In the genomic region with DNA sequence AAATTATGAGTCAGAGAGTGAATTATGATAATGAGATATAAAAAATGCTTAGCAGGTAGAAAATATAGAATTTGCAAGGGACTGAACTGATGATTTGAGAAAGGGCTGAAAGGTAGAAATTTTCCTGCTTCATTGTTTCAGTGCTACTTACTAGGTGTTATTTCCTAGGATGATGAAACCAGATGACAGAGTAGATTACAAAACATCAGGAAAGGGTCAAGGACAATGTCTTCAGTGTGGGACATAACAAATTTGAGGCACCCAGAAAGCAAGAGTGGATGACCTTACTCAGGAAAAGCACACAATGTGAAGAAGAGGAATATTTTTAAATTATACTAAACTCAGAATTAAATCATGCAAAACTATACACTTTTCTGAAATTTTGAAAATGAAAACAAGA, we compare ENCODE assay signal across 2 cellular contexts.
A peak's percentile ranks its signal among the peaks of the same experiment; 100 is the strongest.
TF ChIP-seq lines count a peak whose summit lies in the region.

No MANE protein-coding gene starts in this region.

TF ChIP-seq in HepG2, 621 proteins besides CTCF, POLR2A, EP300 and RAD21 (continued from another document):
- TF ChIP-seq, protein P1, sequence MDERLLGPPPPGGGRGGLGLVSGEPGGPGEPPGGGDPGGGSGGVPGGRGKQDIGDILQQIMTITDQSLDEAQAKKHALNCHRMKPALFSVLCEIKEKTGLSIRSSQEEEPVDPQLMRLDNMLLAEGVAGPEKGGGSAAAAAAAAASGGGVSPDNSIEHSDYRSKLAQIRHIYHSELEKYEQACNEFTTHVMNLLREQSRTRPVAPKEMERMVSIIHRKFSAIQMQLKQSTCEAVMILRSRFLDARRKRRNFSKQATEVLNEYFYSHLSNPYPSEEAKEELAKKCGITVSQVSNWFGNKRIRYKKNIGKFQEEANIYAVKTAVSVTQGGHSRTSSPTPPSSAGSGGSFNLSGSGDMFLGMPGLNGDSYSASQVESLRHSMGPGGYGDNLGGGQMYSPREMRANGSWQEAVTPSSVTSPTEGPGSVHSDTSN (CRISPR knock-in tag; IDR thresholded peaks at IDR 0.05), result no peak
- peak; percentile 26; the same call in 1 of the 2 replicates for TF ChIP-seq HMG20A (CRISPR knock-in tag; IDR thresholded peaks at IDR 0.05; ENCODE audit: borderline replicate concordance)
- TF ChIP-seq NR2C2 (CRISPR knock-in tag; IDR thresholded peaks at IDR 0.05; ENCODE audit: borderline replicate concordance), result peak; percentile 72
- TF ChIP-seq, protein P2, sequence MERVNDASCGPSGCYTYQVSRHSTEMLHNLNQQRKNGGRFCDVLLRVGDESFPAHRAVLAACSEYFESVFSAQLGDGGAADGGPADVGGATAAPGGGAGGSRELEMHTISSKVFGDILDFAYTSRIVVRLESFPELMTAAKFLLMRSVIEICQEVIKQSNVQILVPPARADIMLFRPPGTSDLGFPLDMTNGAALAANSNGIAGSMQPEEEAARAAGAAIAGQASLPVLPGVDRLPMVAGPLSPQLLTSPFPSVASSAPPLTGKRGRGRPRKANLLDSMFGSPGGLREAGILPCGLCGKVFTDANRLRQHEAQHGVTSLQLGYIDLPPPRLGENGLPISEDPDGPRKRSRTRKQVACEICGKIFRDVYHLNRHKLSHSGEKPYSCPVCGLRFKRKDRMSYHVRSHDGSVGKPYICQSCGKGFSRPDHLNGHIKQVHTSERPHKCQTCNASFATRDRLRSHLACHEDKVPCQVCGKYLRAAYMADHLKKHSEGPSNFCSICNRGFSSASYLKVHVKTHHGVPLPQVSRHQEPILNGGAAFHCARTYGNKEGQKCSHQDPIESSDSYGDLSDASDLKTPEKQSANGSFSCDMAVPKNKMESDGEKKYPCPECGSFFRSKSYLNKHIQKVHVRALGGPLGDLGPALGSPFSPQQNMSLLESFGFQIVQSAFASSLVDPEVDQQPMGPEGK (CRISPR knock-in tag; IDR thresholded peaks at IDR 0.05), result 0 out of 2 replicates have a peak, but pooled peaks have one; percentile 12
- TF ChIP-seq RFXANK (CRISPR knock-in tag; IDR thresholded peaks at IDR 0.05), result no peak
- TF ChIP-seq FOXA3 (CRISPR knock-in tag; IDR thresholded peaks at IDR 0.05), result peak; percentile 19; the same call in 1 of the 2 replicates
- TF ChIP-seq NR2F6 (IDR thresholded peaks at IDR 0.05), result peak; percentile 40; the same call in 1 of the 2 replicates
- peak; percentile 37; the same call in 1 of the 2 replicates for TF ChIP-seq NR2F6 (CRISPR knock-in tag; IDR thresholded peaks at IDR 0.05)
- TF ChIP-seq, protein P3, sequence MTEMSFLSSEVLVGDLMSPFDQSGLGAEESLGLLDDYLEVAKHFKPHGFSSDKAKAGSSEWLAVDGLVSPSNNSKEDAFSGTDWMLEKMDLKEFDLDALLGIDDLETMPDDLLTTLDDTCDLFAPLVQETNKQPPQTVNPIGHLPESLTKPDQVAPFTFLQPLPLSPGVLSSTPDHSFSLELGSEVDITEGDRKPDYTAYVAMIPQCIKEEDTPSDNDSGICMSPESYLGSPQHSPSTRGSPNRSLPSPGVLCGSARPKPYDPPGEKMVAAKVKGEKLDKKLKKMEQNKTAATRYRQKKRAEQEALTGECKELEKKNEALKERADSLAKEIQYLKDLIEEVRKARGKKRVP (CRISPR knock-in tag; IDR thresholded peaks at IDR 0.05), result peak in 1 of 2 experiments; percentile 95; a peak in 2 of 4 replicates
- TF ChIP-seq, protein P4, sequence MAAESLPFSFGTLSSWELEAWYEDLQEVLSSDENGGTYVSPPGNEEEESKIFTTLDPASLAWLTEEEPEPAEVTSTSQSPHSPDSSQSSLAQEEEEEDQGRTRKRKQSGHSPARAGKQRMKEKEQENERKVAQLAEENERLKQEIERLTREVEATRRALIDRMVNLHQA (CRISPR knock-in tag; IDR thresholded peaks at IDR 0.05), result 0 out of 2 replicates have a peak, but pooled peaks have one; percentile 70
- peak; percentile 85 for TF ChIP-seq RARA (CRISPR knock-in tag; IDR thresholded peaks at IDR 0.05)
- TF ChIP-seq CEBPB (IDR thresholded peaks at IDR 0.05; ENCODE audit: borderline replicate concordance, low read depth, low read length), result peak; percentile 50
- TF ChIP-seq ZNF780A (CRISPR knock-in tag; IDR thresholded peaks at IDR 0.05), result no peak
- no peak for TF ChIP-seq WIZ (CRISPR knock-in tag; IDR thresholded peaks at IDR 0.05)
- TF ChIP-seq CENPX (CRISPR knock-in tag; IDR thresholded peaks at IDR 0.05), result no peak
- no peak for TF ChIP-seq SNRNP70 (IDR thresholded peaks at IDR 0.05; ENCODE audit: low read depth, low read length)
- no peak for TF ChIP-seq ZNF207 (IDR thresholded peaks at IDR 0.05; ENCODE audit: borderline replicate concordance)
- TF ChIP-seq HNF4A (CRISPR knock-in tag; IDR thresholded peaks at IDR 0.05), result 0 out of 2 replicates have a peak, but pooled peaks have one; percentile 7
- peak in 1 of 2 experiments; percentile 34; a peak in 1 of 4 replicates for TF ChIP-seq MAFK (conservative IDR thresholded peaks at IDR 0.05 in 1 of 2, IDR thresholded peaks at IDR 0.05 in 1 of 2; ENCODE audit: low read length in 2 of 2)
- TF ChIP-seq NR2F1 (CRISPR knock-in tag; IDR thresholded peaks at IDR 0.05), result peak; percentile 33 to 54; a peak in 1 of 4 replicates

TF ChIP-seq in K562, 482 proteins besides CTCF, POLR2A, EP300 and RAD21 (continues in another document):
- TF ChIP-seq, protein P5, sequence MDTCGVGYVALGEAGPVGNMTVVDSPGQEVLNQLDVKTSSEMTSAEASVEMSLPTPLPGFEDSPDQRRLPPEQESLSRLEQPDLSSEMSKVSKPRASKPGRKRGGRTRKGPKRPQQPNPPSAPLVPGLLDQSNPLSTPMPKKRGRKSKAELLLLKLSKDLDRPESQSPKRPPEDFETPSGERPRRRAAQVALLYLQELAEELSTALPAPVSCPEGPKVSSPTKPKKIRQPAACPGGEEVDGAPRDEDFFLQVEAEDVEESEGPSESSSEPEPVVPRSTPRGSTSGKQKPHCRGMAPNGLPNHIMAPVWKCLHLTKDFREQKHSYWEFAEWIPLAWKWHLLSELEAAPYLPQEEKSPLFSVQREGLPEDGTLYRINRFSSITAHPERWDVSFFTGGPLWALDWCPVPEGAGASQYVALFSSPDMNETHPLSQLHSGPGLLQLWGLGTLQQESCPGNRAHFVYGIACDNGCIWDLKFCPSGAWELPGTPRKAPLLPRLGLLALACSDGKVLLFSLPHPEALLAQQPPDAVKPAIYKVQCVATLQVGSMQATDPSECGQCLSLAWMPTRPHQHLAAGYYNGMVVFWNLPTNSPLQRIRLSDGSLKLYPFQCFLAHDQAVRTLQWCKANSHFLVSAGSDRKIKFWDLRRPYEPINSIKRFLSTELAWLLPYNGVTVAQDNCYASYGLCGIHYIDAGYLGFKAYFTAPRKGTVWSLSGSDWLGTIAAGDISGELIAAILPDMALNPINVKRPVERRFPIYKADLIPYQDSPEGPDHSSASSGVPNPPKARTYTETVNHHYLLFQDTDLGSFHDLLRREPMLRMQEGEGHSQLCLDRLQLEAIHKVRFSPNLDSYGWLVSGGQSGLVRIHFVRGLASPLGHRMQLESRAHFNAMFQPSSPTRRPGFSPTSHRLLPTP (IDR thresholded peaks at IDR 0.05; ENCODE audit: borderline replicate concordance, extremely low read depth, insufficient read length), result no peak
- TF ChIP-seq, protein P6, sequence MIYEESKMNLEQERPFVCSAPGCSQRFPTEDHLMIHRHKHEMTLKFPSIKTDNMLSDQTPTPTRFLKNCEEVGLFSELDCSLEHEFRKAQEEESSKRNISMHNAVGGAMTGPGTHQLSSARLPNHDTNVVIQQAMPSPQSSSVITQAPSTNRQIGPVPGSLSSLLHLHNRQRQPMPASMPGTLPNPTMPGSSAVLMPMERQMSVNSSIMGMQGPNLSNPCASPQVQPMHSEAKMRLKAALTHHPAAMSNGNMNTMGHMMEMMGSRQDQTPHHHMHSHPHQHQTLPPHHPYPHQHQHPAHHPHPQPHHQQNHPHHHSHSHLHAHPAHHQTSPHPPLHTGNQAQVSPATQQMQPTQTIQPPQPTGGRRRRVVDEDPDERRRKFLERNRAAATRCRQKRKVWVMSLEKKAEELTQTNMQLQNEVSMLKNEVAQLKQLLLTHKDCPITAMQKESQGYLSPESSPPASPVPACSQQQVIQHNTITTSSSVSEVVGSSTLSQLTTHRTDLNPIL (CRISPR knock-in tag; IDR thresholded peaks at IDR 0.05), result no peak
- TF ChIP-seq, protein P7, sequence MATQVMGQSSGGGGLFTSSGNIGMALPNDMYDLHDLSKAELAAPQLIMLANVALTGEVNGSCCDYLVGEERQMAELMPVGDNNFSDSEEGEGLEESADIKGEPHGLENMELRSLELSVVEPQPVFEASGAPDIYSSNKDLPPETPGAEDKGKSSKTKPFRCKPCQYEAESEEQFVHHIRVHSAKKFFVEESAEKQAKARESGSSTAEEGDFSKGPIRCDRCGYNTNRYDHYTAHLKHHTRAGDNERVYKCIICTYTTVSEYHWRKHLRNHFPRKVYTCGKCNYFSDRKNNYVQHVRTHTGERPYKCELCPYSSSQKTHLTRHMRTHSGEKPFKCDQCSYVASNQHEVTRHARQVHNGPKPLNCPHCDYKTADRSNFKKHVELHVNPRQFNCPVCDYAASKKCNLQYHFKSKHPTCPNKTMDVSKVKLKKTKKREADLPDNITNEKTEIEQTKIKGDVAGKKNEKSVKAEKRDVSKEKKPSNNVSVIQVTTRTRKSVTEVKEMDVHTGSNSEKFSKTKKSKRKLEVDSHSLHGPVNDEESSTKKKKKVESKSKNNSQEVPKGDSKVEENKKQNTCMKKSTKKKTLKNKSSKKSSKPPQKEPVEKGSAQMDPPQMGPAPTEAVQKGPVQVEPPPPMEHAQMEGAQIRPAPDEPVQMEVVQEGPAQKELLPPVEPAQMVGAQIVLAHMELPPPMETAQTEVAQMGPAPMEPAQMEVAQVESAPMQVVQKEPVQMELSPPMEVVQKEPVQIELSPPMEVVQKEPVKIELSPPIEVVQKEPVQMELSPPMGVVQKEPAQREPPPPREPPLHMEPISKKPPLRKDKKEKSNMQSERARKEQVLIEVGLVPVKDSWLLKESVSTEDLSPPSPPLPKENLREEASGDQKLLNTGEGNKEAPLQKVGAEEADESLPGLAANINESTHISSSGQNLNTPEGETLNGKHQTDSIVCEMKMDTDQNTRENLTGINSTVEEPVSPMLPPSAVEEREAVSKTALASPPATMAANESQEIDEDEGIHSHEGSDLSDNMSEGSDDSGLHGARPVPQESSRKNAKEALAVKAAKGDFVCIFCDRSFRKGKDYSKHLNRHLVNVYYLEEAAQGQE (CRISPR knock-in tag; IDR thresholded peaks at IDR 0.05; ENCODE audit: low read depth), result no peak
- TF ChIP-seq BRF1 (IDR thresholded peaks at IDR 0.05; ENCODE audit: borderline replicate concordance, extremely low read depth, insufficient read length) (no peak), RBM22 (IDR thresholded peaks at IDR 0.05; ENCODE audit: low read depth, low read length, poor library complexity, severe bottlenecking) (no peak), MTA1 (IDR thresholded peaks at IDR 0.05; ENCODE audit: borderline replicate concordance) (no peak), TRIM24 (IDR thresholded peaks at IDR 0.05) (peak in 1 of 2 experiments; percentile 80; a peak in 2 of 4 replicates), SMARCB1 (IDR thresholded peaks at IDR 0.05; ENCODE audit: insufficient read length, low read depth) (no peak), HDGF (IDR thresholded peaks at IDR 0.05) (no peak), ESRRA (IDR thresholded peaks at IDR 0.05; ENCODE audit: borderline replicate concordance, low read depth) (peak; percentile 65; the same call in 1 of the 2 replicates), CEBPG (CRISPR knock-in tag; IDR thresholded peaks at IDR 0.05) (no peak), CEBPG (tag; conservative IDR thresholded peaks at IDR 0.05 in 1 of 2, IDR thresholded peaks at IDR 0.05 in 1 of 2) (peak in 1 of 2 experiments; percentile 79; a peak in 2 of 4 replicates), NR2C2 (CRISPR knock-in tag; IDR thresholded peaks at IDR 0.05) (no peak), NR2C2 (tag; IDR thresholded peaks at IDR 0.05) (peak; percentile 20; the same call in 1 of the 2 replicates), NEUROD1 (IDR thresholded peaks at IDR 0.05; ENCODE audit: borderline replicate concordance, low read depth, low read length, partially characterized antibody) (no peak), SRSF1 (IDR thresholded peaks at IDR 0.05; ENCODE audit: low read depth, low read length) (no peak), NR2C1 (IDR thresholded peaks at IDR 0.05) (no peak), NR2C1 (tag; IDR thresholded peaks at IDR 0.05) (peak; percentile 46; the same call in 1 of the 2 replicates), BHLHE40 (IDR thresholded peaks at IDR 0.05; ENCODE audit: low read length) (no peak), RFX7 (CRISPR knock-in tag; IDR thresholded peaks at IDR 0.05) (no peak), E2F3 (CRISPR knock-in tag; IDR thresholded peaks at IDR 0.05) (no peak), ETV1 (tag; conservative IDR thresholded peaks at IDR 0.05; ENCODE audit: low read depth) (no peak), POU5F1 (IDR thresholded peaks at IDR 0.05; ENCODE audit: borderline replicate concordance, low read depth, low read length, partially characterized antibody) (no peak), TRIM28 (IDR thresholded peaks at IDR 0.05) (no peak), STAT5A (IDR thresholded peaks at IDR 0.05; ENCODE audit: borderline replicate concordance, low read length) (no peak), PHTF2 (CRISPR knock-in tag; IDR thresholded peaks at IDR 0.05) (no peak), CBX8 (IDR thresholded peaks at IDR 0.05; ENCODE audit: borderline replicate concordance, extremely low read depth, low read depth, low read length, poor library complexity, severe bottlenecking) (no peak)
- TF ChIP-seq, protein P8, sequence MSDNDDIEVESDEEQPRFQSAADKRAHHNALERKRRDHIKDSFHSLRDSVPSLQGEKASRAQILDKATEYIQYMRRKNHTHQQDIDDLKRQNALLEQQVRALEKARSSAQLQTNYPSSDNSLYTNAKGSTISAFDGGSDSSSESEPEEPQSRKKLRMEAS (CRISPR knock-in tag; IDR thresholded peaks at IDR 0.05), result no peak
- TF ChIP-seq, protein P9, sequence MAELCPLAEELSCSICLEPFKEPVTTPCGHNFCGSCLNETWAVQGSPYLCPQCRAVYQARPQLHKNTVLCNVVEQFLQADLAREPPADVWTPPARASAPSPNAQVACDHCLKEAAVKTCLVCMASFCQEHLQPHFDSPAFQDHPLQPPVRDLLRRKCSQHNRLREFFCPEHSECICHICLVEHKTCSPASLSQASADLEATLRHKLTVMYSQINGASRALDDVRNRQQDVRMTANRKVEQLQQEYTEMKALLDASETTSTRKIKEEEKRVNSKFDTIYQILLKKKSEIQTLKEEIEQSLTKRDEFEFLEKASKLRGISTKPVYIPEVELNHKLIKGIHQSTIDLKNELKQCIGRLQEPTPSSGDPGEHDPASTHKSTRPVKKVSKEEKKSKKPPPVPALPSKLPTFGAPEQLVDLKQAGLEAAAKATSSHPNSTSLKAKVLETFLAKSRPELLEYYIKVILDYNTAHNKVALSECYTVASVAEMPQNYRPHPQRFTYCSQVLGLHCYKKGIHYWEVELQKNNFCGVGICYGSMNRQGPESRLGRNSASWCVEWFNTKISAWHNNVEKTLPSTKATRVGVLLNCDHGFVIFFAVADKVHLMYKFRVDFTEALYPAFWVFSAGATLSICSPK (IDR thresholded peaks at IDR 0.05; ENCODE audit: borderline replicate concordance), result no peak
- TF ChIP-seq, protein P10, sequence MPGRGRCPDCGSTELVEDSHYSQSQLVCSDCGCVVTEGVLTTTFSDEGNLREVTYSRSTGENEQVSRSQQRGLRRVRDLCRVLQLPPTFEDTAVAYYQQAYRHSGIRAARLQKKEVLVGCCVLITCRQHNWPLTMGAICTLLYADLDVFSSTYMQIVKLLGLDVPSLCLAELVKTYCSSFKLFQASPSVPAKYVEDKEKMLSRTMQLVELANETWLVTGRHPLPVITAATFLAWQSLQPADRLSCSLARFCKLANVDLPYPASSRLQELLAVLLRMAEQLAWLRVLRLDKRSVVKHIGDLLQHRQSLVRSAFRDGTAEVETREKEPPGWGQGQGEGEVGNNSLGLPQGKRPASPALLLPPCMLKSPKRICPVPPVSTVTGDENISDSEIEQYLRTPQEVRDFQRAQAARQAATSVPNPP (IDR thresholded peaks at IDR 0.05; ENCODE audit: borderline replicate concordance, insufficient read depth, insufficient read length), result no peak
- TF ChIP-seq, protein P11, sequence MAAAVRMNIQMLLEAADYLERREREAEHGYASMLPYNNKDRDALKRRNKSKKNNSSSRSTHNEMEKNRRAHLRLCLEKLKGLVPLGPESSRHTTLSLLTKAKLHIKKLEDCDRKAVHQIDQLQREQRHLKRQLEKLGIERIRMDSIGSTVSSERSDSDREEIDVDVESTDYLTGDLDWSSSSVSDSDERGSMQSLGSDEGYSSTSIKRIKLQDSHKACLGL (CRISPR knock-in tag; IDR thresholded peaks at IDR 0.05; ENCODE audit: borderline replicate concordance, poor library complexity, severe bottlenecking), result no peak
